In genomic region chr11:32893947-32894827, GRCh38 we compare ENCODE assay signal across 1 cellular context.
TF ChIP-seq lines count a peak whose summit lies in the region.

No MANE protein-coding gene starts in this region.

TF ChIP-seq in HepG2, 621 proteins besides CTCF, POLR2A, EP300 and RAD21 (continued from another document):
- TF ChIP-seq CSRNP1 (CRISPR knock-in tag; IDR thresholded peaks at IDR 0.05) (0 out of 2 replicates have a peak, but pooled peaks have one; percentile 21), SMAD3 (CRISPR knock-in tag; IDR thresholded peaks at IDR 0.05) (0 out of 2 replicates have a peak, but pooled peaks have one; percentile 23), SIX4 (CRISPR knock-in tag; IDR thresholded peaks at IDR 0.05) (0 out of 2 replicates have a peak, but pooled peaks have one; percentile 28), DRAP1 (CRISPR knock-in tag; IDR thresholded peaks at IDR 0.05) (peak; percentile 64; the same call in 1 of the 2 replicates), KMT2B (CRISPR knock-in tag; IDR thresholded peaks at IDR 0.05) (0 out of 2 replicates have a peak, but pooled peaks have one; percentile 37), NFYB (CRISPR knock-in tag; IDR thresholded peaks at IDR 0.05) (peak; percentile 47), ZNF878 (CRISPR knock-in tag; IDR thresholded peaks at IDR 0.05) (0 out of 2 replicates have a peak, but pooled peaks have one; percentile 30), MLX (CRISPR knock-in tag; IDR thresholded peaks at IDR 0.05) (no peak), SRF (IDR thresholded peaks at IDR 0.05; ENCODE audit: low read depth, low read length) (no peak)
